14 cellular contexts compared by ENCODE assay signal in genomic region chr17:81929253-81930141, GRCh38. TPM values are rescaled to one million over a fixed set of nuclear protein-coding genes. Genes with fewer than 3 reads are reported as not detected.
DNase-seq lines count a peak whose midpoint lies in the region; ATAC-seq and TF ChIP-seq lines count a peak whose summit lies in the region.
"Had no signal": no experiment of that assay in that cellular context is flagged by ENCODE, and none has a peak within 500 bp of the region (broad histone marks: within the 10 kb centered on the region; RNA-seq: fewer than 3 reads in every experiment).

No MANE protein-coding gene starts in this region.

- intact Hi-C loops in esophagus squamous epithelium (cut with DNase I), result no loop called here
- intact Hi-C loops in colonic mucosa (cut with DNase I), result no loop called here

- peak overlapping the region; percentile 81 for H3K4me3 Mint-ChIP-seq in neural progenitor cell

- H3K9me3 ChIP-seq in SK-N-SH (no peaks in the 10 kb centered on the region), HUES64 (ENCODE audit: insufficient read depth, low read depth, low read length) (no peaks in the 10 kb centered on the region), neural progenitor cell (ENCODE audit: low read depth) (no peaks in the 10 kb centered on the region), esophagus squamous epithelium (no peaks in the 10 kb centered on the region), colonic mucosa (no peaks in the 10 kb centered on the region)

- H3F3A ChIP-seq in SK-N-SH (replicated peaks; ENCODE audit: insufficient read depth), result peaks cover 17% of the 10 kb centered on the region
- H3F3A ChIP-seq in neural progenitor cell (ENCODE audit: low read depth), result peaks cover 29% of the 10 kb centered on the region

- H3K27ac ChIP-seq in SK-N-SH (ENCODE audit: low read depth in 2 of 2, low read length in 1 of 2) (no peak overlapping the region), HUES64 (ENCODE audit: low read depth, low read length) (no peak overlapping the region), neural progenitor cell (no peak overlapping the region), esophagus squamous epithelium (no peak overlapping the region), colonic mucosa (no peak overlapping the region)

- H3K9me2 ChIP-seq in SK-N-SH, result no peaks in the 10 kb centered on the region

- 95% methylated on average over 28 of the region's 31 CpGs for WGBS in SK-N-SH (ENCODE audit: low lambda C conversion rate)
- WGBS in HUES64, result 86% methylated on average over 31 of the region's 31 CpGs
- 74 to 80% methylated on average over 4 to 9 of the region's 31 CpGs for WGBS in esophagus squamous epithelium, 2 donors

- no peak for TF ChIP-seq EP300 in SK-N-SH (IDR thresholded peaks at IDR 0.05; ENCODE audit: borderline replicate concordance in 1 of 2, low read depth in 1 of 2, low read length in 1 of 2)

- H3K79me2 ChIP-seq in SK-N-SH (ENCODE audit: insufficient read depth) (peaks cover 27% of the 10 kb centered on the region), neural progenitor cell (ENCODE audit: low read depth) (peaks cover 27% of the 10 kb centered on the region)

- H3K9ac ChIP-seq in SK-N-SH (no peak overlapping the region), HUES64 (ENCODE audit: low read depth, low read length) (no peak overlapping the region), neural progenitor cell (no peak overlapping the region), colonic mucosa (ENCODE audit: low read depth in 2 of 2, low read length in 2 of 2) (no peak overlapping the region)

- peaks cover 2% of the 10 kb centered on the region for H3K27me3 Mint-ChIP-seq in neural progenitor cell (ENCODE audit: insufficient read depth, low read depth)

- H2AFZ ChIP-seq in SK-N-SH (ENCODE audit: low read depth), result no peak overlapping the region
- no peak overlapping the region for H2AFZ ChIP-seq in neural progenitor cell (replicated peaks)

- H3K27ac Mint-ChIP-seq in neural progenitor cell, result no peak overlapping the region

- H3K36me3 ChIP-seq in SK-N-SH (replicated peaks in 1 of 2; ENCODE audit: control insufficient read depth in 1 of 2, insufficient read depth in 2 of 2, low read length in 1 of 2) (peaks cover 0 to 13% of the 10 kb centered on the region in 2 experiments), HUES64 (ENCODE audit: insufficient read depth, low read length) (peaks cover 13% of the 10 kb centered on the region; the same call in 1 of the 2 replicates), neural progenitor cell (no peaks in the 10 kb centered on the region), esophagus squamous epithelium (no peaks in the 10 kb centered on the region), colonic mucosa (no peaks in the 10 kb centered on the region)

- peaks cover 13% of the 10 kb centered on the region for H3K4me1 Mint-ChIP-seq in neural progenitor cell

- TF ChIP-seq CTCF in SK-N-SH (IDR thresholded peaks at IDR 0.05) (no peak), astrocyte of the cerebellum (IDR thresholded peaks at IDR 0.05; ENCODE audit: low read depth, low read length, missing control alignments) (no peak), neural progenitor cell (IDR thresholded peaks at IDR 0.05) (no peak), esophagus squamous epithelium (IDR thresholded peaks at IDR 0.05) (no peak), colonic mucosa (IDR thresholded peaks at IDR 0.05) (no peak)

- TF ChIP-seq RAD21 in SK-N-SH (IDR thresholded peaks at IDR 0.05; ENCODE audit: low read length), result no peak

- CTCF ChIA-PET in SK-N-SH (lab: Yijun Ruan, JAX), result interaction anchor here (1.3 to 11.7 kb wide), 10 partner anchors 8 to 101 kb away, joined by 4 to 107 read pairs (median 14); partner anchors contain the start of genes NOTUM, PCYT2, PYCR1 and RAC3

- TF ChIP-seq POLR2A in esophagus squamous epithelium (IDR thresholded peaks at IDR 0.05), result no peak

- POLR2A ChIA-PET in SK-N-SH (lab: Yijun Ruan, JAX), result interaction anchor here (0.6 to 5.0 kb wide), 6 partner anchors 8 to 91 kb away, joined by 3 to 34 read pairs (median 4); partner anchors contain the start of genes P4HB and PYCR1

- H3K4me2 ChIP-seq in SK-N-SH (peak overlapping the region; percentile 100), neural progenitor cell (peak overlapping the region; percentile 81)

- H3K27me3 ChIP-seq in SK-N-SH (ENCODE audit: insufficient read depth) (no peaks in the 10 kb centered on the region), HUES64 (ENCODE audit: insufficient read depth, low read length) (peaks cover 16% of the 10 kb centered on the region), neural progenitor cell (peaks cover 17% of the 10 kb centered on the region), esophagus squamous epithelium (peaks cover 0 to 33% (median 0%) of the 10 kb centered on the region in 4 donors), colonic mucosa (peaks cover 9% of the 10 kb centered on the region)

- peaks cover 12 to 27% of the 10 kb centered on the region in 2 experiments; a peak in 2 of 4 replicates for H3K4me1 ChIP-seq in SK-N-SH (ENCODE audit: control insufficient read depth in 1 of 2, insufficient read depth in 2 of 2, low read depth in 1 of 2, low read length in 1 of 2)
- peaks cover 13% of the 10 kb centered on the region for H3K4me1 ChIP-seq in HUES64 (ENCODE audit: insufficient read depth, low read length)
- peaks cover 17% of the 10 kb centered on the region for H3K4me1 ChIP-seq in neural progenitor cell
- peaks cover 28 to 54% (median 36%) of the 10 kb centered on the region in 3 donors for H3K4me1 ChIP-seq in esophagus squamous epithelium
- H3K4me1 ChIP-seq in colonic mucosa, result peaks cover 13% of the 10 kb centered on the region

- no peak for ATAC-seq in SK-N-SH treated with all-trans-retinoic acid at 6 μM for 48 hours
- ATAC-seq: effector memory CD8-positive, alpha-beta T cell had no signal

- peak overlapping the region in 1 of 2 experiments; percentile 92; a peak in 1 of 4 replicates for H3K4me3 ChIP-seq in SK-N-SH (ENCODE audit: low read depth in 2 of 2, low read length in 1 of 2)
- peak overlapping the region; percentile 65; the same call in 1 of the 2 replicates for H3K4me3 ChIP-seq in HUES64 (ENCODE audit: low read length)
- H3K4me3 ChIP-seq in astrocyte of the cerebellum (ENCODE audit: low read depth, low read length), result peak overlapping the region; percentile 79
- no peak overlapping the region for H3K4me3 ChIP-seq in neural progenitor cell
- no peak overlapping the region for H3K4me3 ChIP-seq in esophagus squamous epithelium
- H3K4me3 ChIP-seq in colonic mucosa, result no peak overlapping the region

- no peaks in the 10 kb centered on the region for H3K9me3 Mint-ChIP-seq in neural progenitor cell
- H3K9me3 Mint-ChIP-seq: effector memory CD8-positive, alpha-beta T cell had no signal

- no peaks in the 10 kb centered on the region for H3K36me3 Mint-ChIP-seq in neural progenitor cell

- in situ Hi-C loops in astrocyte of the cerebellum (cut with HindIII; ENCODE audit: low sequenced_read_pairs), result no loop called here

- H4K20me1 ChIP-seq in SK-N-SH (ENCODE audit: insufficient read depth) (peaks cover 28% of the 10 kb centered on the region), neural progenitor cell (ENCODE audit: low read depth) (peaks cover 38% of the 10 kb centered on the region)

- no peak for DNase-seq in SK-N-SH
- no peak for DNase-seq in astrocyte of the cerebellum (ENCODE audit: low read depth)
- no peak for DNase-seq in neural progenitor cell (ENCODE audit: low spot score)
- DNase-seq in esophagus squamous epithelium (lab: John Stamatoyannopoulos, UW), result no peak
- no peak for DNase-seq in colonic mucosa
- no peak for DNase-seq in stimulated activated naive CD4-positive, alpha-beta T cell (lab: John Stamatoyannopoulos, UW)
- DNase-seq: 8988T; activated CD4-positive, CD25-positive, alpha-beta regulatory T cell treated with anti-CD3 and anti-CD28 coated beads, Interleukin-2, amount 50 U/mL, for 72 hours; effector memory CD8-positive, alpha-beta T cell; NCI-H1694 treated with DMSO at 0.1 percent for 48 hours had no signal

RNA-seq across cellular contexts. Expression of gene MAFG, which starts 2.0 kb away (rescaled TPM):
- polyA plus RNA-seq in SK-N-SH (2012; rRNA removed), result 30.3 and 38.7 TPM in 2 replicates
- 22.2 and 29.1 TPM in 2 replicates for polyA plus RNA-seq in SK-N-SH (2012; cell fraction: cytosol; rRNA removed)
- 88.8 and 95.8 TPM in 2 replicates for polyA plus RNA-seq in SK-N-SH (2012; cell fraction: nucleus; rRNA removed)
- polyA plus RNA-seq in HUES64 (2013, experiment 1 of 2), result 14.7 TPM
- polyA plus RNA-seq in HUES64 (2013, experiment 2 of 2), result 16.4 TPM
- total RNA-seq in neural progenitor cell (ENCODE audit: low replicate concordance), result 8.1 and 12.9 TPM in 2 replicates
- total RNA-seq in esophagus squamous epithelium, result 10 to 100 TPM in 3 of 4 donors, 1 to 10 TPM in 1; 10.0 to 26.6 (median 23.5) TPM
- total RNA-seq in colonic mucosa, result 10 to 100 TPM; 16.0 to 20.4 TPM

RNA-seq across cellular contexts. Expression of gene PYCR1, which starts 7.6 kb away (rescaled TPM):
- 121 and 165 TPM in 2 replicates for polyA plus RNA-seq in SK-N-SH (2012; rRNA removed)
- polyA plus RNA-seq in SK-N-SH (2012; cell fraction: cytosol; rRNA removed), result 52.8 and 102 TPM in 2 replicates
- 77.3 and 103 TPM in 2 replicates for polyA plus RNA-seq in SK-N-SH (2012; cell fraction: nucleus; rRNA removed)
- polyA plus RNA-seq in HUES64 (2013, experiment 1 of 2), result 87.7 TPM
- 88.3 TPM for polyA plus RNA-seq in HUES64 (2013, experiment 2 of 2)
- 32.6 and 72.2 TPM in 2 replicates for total RNA-seq in neural progenitor cell (ENCODE audit: low replicate concordance)
- total RNA-seq in esophagus squamous epithelium, result 10 to 100 TPM; 14.0 to 24.3 (median 17.4) TPM
- total RNA-seq in colonic mucosa, result 100 to 1,000 TPM in 1 of 2 donors, 10 to 100 TPM in 1; 56.5 to 131 TPM

RNA-seq across cellular contexts. Expression of gene SIRT7, which starts 11.5 kb away (rescaled TPM):
- polyA plus RNA-seq in SK-N-SH (2012; rRNA removed), result 32.6 and 34.1 TPM in 2 replicates
- 10.3 and 12.3 TPM in 2 replicates for polyA plus RNA-seq in SK-N-SH (2012; cell fraction: cytosol; rRNA removed)
- polyA plus RNA-seq in SK-N-SH (2012; cell fraction: nucleus; rRNA removed), result 182 and 254 TPM in 2 replicates
- 12.9 TPM for polyA plus RNA-seq in HUES64 (2013, experiment 1 of 2)
- polyA plus RNA-seq in HUES64 (2013, experiment 2 of 2), result 10.5 TPM
- total RNA-seq in neural progenitor cell (ENCODE audit: low replicate concordance) (5.1 and 15.2 TPM in 2 replicates), esophagus squamous epithelium (10 to 100 TPM; 52.6 to 81.0 (median 60.7) TPM), colonic mucosa (10 to 100 TPM; 43.3 to 81.9 TPM)

RNA-seq across cellular contexts. Expression of gene MYADML2, which starts 17.5 kb away (rescaled TPM):
- polyA plus RNA-seq in SK-N-SH (2012; rRNA removed), result not detected in 2 replicates
- polyA plus RNA-seq in SK-N-SH (2012; cell fraction: cytosol; rRNA removed), result not detected in 2 replicates
- not detected in 2 replicates for polyA plus RNA-seq in SK-N-SH (2012; cell fraction: nucleus; rRNA removed)
- polyA plus RNA-seq in HUES64 (2013, experiment 1 of 2), result 0.10 TPM
- polyA plus RNA-seq in HUES64 (2013, experiment 2 of 2), result not detected
- total RNA-seq in neural progenitor cell (ENCODE audit: low replicate concordance), result 0.11 TPM in 1 of 2 replicates, not detected in the other
- not detected for total RNA-seq in esophagus squamous epithelium
- under 1 TPM in 1 of 2 donors, not detected in 1; 0.27 TPM for total RNA-seq in colonic mucosa
- total RNA-seq: mucosa of gallbladder, RPMI7951 had no signal

RNA-seq across cellular contexts. Expression of gene PCYT2, which starts 18.3 kb away (rescaled TPM):
- polyA plus RNA-seq in SK-N-SH (2012; rRNA removed), result 46.2 and 54.1 TPM in 2 replicates
- polyA plus RNA-seq in SK-N-SH (2012; cell fraction: cytosol; rRNA removed), result 23.8 and 36.1 TPM in 2 replicates
- polyA plus RNA-seq in SK-N-SH (2012; cell fraction: nucleus; rRNA removed), result 97.5 and 110 TPM in 2 replicates
- 37.6 TPM for polyA plus RNA-seq in HUES64 (2013, experiment 1 of 2)
- 35.9 TPM for polyA plus RNA-seq in HUES64 (2013, experiment 2 of 2)
- total RNA-seq in neural progenitor cell (ENCODE audit: low replicate concordance) (6.8 and 17.0 TPM in 2 replicates), esophagus squamous epithelium (10 to 100 TPM; 18.6 to 38.5 (median 34.6) TPM), colonic mucosa (10 to 100 TPM; 47.5 to 71.6 TPM)

Comparison
In these comparisons a context has a peak if more than half of its experiments do, and no peak if none do; other contexts are left out.
1. H3K4me3 ChIP-seq: peak in HUES64 (single experiment) and astrocyte of the cerebellum (single experiment); none in neural progenitor cell (single experiment), esophagus squamous epithelium (0 of 4) and colonic mucosa (single experiment).